In the genomic region with DNA sequence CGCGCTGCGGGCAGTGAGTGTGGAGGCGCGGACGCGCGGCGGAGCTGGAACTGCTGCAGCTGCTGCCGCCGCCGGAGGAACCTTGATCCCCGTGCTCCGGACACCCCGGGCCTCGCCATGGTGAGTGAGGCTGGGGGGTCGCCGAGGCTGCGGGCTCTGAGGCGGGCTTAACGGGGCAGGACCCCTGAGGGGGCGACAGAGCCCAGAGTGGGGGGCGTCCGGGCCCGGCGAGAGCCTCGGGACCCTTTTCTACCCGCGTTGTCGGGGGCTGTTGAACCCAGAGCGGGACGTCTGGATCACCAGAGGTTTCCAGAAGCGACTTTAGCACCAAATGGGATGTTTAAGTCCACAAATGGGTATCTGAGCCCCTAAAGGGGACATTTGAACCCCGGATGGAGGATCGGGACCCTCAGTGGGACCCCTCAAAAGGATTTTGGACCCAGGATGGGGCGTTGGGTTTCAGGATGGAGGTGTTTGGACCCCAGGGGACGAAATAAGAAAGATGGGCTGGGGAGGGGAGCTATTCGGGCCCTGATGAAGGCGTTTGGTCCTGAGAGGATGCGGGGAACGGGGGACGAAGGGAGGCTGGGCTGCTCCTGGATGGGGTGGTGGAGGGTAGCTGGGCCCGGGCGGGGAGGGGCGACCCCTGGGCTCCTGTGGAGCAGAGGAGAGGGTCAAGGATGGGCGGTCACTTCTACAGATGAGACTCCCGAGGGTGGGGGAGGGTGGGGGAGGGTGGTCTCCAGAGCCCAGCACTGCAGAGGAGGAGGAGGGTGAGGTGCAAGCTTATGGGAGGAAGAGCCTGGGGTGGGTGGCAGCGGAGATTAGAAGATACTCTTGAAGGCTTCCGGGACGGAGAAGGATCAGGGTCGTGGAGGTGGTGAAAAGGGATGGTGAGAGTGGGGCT, we compare ENCODE assay signal across 8 cellular contexts. TPM values are rescaled to one million over a fixed set of nuclear protein-coding genes. Genes with fewer than 3 reads are reported as not detected.
DNase-seq lines count a peak whose midpoint lies in the region; ATAC-seq and TF ChIP-seq lines count a peak whose summit lies in the region.

A gene (plus strand): TSS at position 13 of the 907 bp plus-strand sequence. CDS start 105 bp downstream, at position 118.

- no peak for TF ChIP-seq EP300 in gastroesophageal sphincter (IDR thresholded peaks at IDR 0.05)

- peaks cover 37% of the 10 kb centered on the region for H3K4me1 Mint-ChIP-seq in osteocyte (ENCODE audit: unreplicated experiment)

- peaks cover 10% of the 10 kb centered on the region for H3K9me3 Mint-ChIP-seq in osteocyte (ENCODE audit: unreplicated experiment)

- ATAC-seq in GM21526 (IDR thresholded peaks at IDR 0.05; ENCODE audit: low FRiP score, unreplicated experiment) (peak; percentile 45), gastroesophageal sphincter (no peak), GM18520 (IDR thresholded peaks at IDR 0.05; ENCODE audit: unreplicated experiment) (no peak)

- H3K36me3 ChIP-seq in WERI-Rb-1 (peaks cover 33% of the 10 kb centered on the region), gastroesophageal sphincter (peaks cover 0 to 13% of the 10 kb centered on the region in 2 donors)

- peak within 1 kb of the TSS; percentile 100 for H3K27ac Mint-ChIP-seq in osteocyte (ENCODE audit: unreplicated experiment)

- H3K4me3 ChIP-seq in WERI-Rb-1 (ENCODE audit: low read depth, low read length) (peak within 1 kb of the TSS; percentile 100), gastroesophageal sphincter (peak within 1 kb of the TSS; percentile 95 to 98)

- peaks cover 0 to 57% (median 29%) of the 10 kb centered on the region in 3 donors for H3K4me1 ChIP-seq in gastroesophageal sphincter

- H3K27me3 ChIP-seq in WERI-Rb-1 (ENCODE audit: insufficient read depth, low read depth, severe bottlenecking): no peaks in the 10 kb centered on the region
- no peaks in the 10 kb centered on the region for H3K27me3 ChIP-seq in gastroesophageal sphincter

- peak within 1 kb of the TSS; percentile 99 for H3K27ac ChIP-seq in WERI-Rb-1
- peak within 1 kb of the TSS; percentile 90 to 98 (median 95) for H3K27ac ChIP-seq in gastroesophageal sphincter

- TF ChIP-seq POLR2A in gastroesophageal sphincter (IDR thresholded peaks at IDR 0.05): peak; percentile 93 to 96

- H3K36me3 Mint-ChIP-seq in osteocyte (ENCODE audit: unreplicated experiment): peaks cover 4% of the 10 kb centered on the region

- DNase-seq in A172 (ENCODE audit: low spot score): no peak
- DNase-seq in WERI-Rb-1: no peak
- no peak for DNase-seq in osteocyte (ENCODE audit: extremely low spot score, unreplicated experiment)
- DNase-seq in activated gamma-delta T cell treated with Interleukin-2 at 50 U/mL for 16 hours: no peak
- DNase-seq in LoVo (ENCODE audit: low spot score): no peak

- no peaks in the 10 kb centered on the region for H3K27me3 Mint-ChIP-seq in osteocyte (ENCODE audit: unreplicated experiment)

- peak within 1 kb of the TSS; percentile 98 for H3K4me3 Mint-ChIP-seq in osteocyte (ENCODE audit: unreplicated experiment)

- H3K9me3 ChIP-seq in WERI-Rb-1 (ENCODE audit: severe bottlenecking) (peaks cover 24% of the 10 kb centered on the region), gastroesophageal sphincter (peaks cover 0 to 11% (median 0%) of the 10 kb centered on the region in 3 donors)

- 0 to 2% methylated on average over 8 to 15 of the region's 51 CpGs for WGBS in gastroesophageal sphincter (ENCODE audit: low coverage in 1 of 2), 2 donors

- TF ChIP-seq CTCF in WERI-Rb-1 (IDR thresholded peaks at IDR 0.05; ENCODE audit: low read depth, low read length) (no peak), gastroesophageal sphincter (IDR thresholded peaks at IDR 0.05) (no peak), osteocyte (IDR thresholded peaks at IDR 0.05) (no peak)

RNA-seq across cellular contexts. Expression of the gene that starts here (rescaled TPM):
- total RNA-seq in A172 (2014; rRNA removed; shearing (Covaris generic)): 103 and 145 TPM in 2 replicates
- total RNA-seq in gastroesophageal sphincter (100 to 1,000 TPM; 128 to 193 (median 163) TPM), osteocyte (167 and 168 TPM in 2 replicates)
